1 cellular context compared by ENCODE assay signal in genomic region chr2:32805104-32806095, GRCh38.
TF ChIP-seq lines count a peak whose summit lies in the region.

No MANE protein-coding gene starts in this region.

TF ChIP-seq in HepG2, 621 proteins besides CTCF, POLR2A, EP300 and RAD21 (continued from another document and continues in another):
- TF ChIP-seq YEATS2 (CRISPR knock-in tag; IDR thresholded peaks at IDR 0.05; ENCODE audit: borderline replicate concordance), result no peak
- no peak for TF ChIP-seq THAP7 (CRISPR knock-in tag; IDR thresholded peaks at IDR 0.05)
- no peak for TF ChIP-seq ZNF83 (CRISPR knock-in tag; IDR thresholded peaks at IDR 0.05; ENCODE audit: borderline replicate concordance)
- no peak for TF ChIP-seq CERS6 (CRISPR knock-in tag; IDR thresholded peaks at IDR 0.05)
- TF ChIP-seq PLSCR1 (CRISPR knock-in tag; IDR thresholded peaks at IDR 0.05; ENCODE audit: borderline replicate concordance), result no peak
- no peak for TF ChIP-seq ZNF724P (CRISPR knock-in tag; IDR thresholded peaks at IDR 0.05; ENCODE audit: borderline replicate concordance)
- TF ChIP-seq ZNF670 (CRISPR knock-in tag; IDR thresholded peaks at IDR 0.05; ENCODE audit: borderline replicate concordance), result no peak
- TF ChIP-seq SMAD1 (CRISPR knock-in tag; IDR thresholded peaks at IDR 0.05; ENCODE audit: borderline replicate concordance, low read depth), result no peak
- TF ChIP-seq BRD4 (CRISPR knock-in tag; IDR thresholded peaks at IDR 0.05), result no peak
- TF ChIP-seq TBP (CRISPR knock-in tag; IDR thresholded peaks at IDR 0.05), result no peak
- TF ChIP-seq ZNF570 (CRISPR knock-in tag; IDR thresholded peaks at IDR 0.05; ENCODE audit: borderline replicate concordance), result no peak
- TF ChIP-seq ZNF513 (CRISPR knock-in tag; conservative IDR thresholded peaks at IDR 0.05), result no peak
- TF ChIP-seq MLLT10 (CRISPR knock-in tag; IDR thresholded peaks at IDR 0.05), result no peak
- TF ChIP-seq TGIF2 (CRISPR knock-in tag; IDR thresholded peaks at IDR 0.05), result no peak
- TF ChIP-seq TEF (CRISPR knock-in tag; IDR thresholded peaks at IDR 0.05), result no peak
- no peak for TF ChIP-seq ZNF747 (CRISPR knock-in tag; IDR thresholded peaks at IDR 0.05; ENCODE audit: borderline replicate concordance)
- no peak for TF ChIP-seq XBP1 (CRISPR knock-in tag; IDR thresholded peaks at IDR 0.05)
- no peak for TF ChIP-seq HCFC1 (IDR thresholded peaks at IDR 0.05; ENCODE audit: low read depth, low read length)
- TF ChIP-seq CHCHD3 (CRISPR knock-in tag; IDR thresholded peaks at IDR 0.05), result no peak
- TF ChIP-seq ZNF20 (CRISPR knock-in tag; IDR thresholded peaks at IDR 0.05), result no peak
- TF ChIP-seq LCORL (IDR thresholded peaks at IDR 0.05), result no peak
- 0 out of 2 replicates have a peak, but pooled peaks have one; percentile 47 for TF ChIP-seq LCORL (CRISPR knock-in tag; IDR thresholded peaks at IDR 0.05)
- TF ChIP-seq ZNF577 (CRISPR knock-in tag; IDR thresholded peaks at IDR 0.05; ENCODE audit: borderline replicate concordance, low read depth), result no peak
- TF ChIP-seq KMT2A (CRISPR knock-in tag; IDR thresholded peaks at IDR 0.05), result no peak
- TF ChIP-seq ATF1 (CRISPR knock-in tag; IDR thresholded peaks at IDR 0.05), result no peak; the same call in 1 of the 2 replicates
- TF ChIP-seq SIX4 (CRISPR knock-in tag; IDR thresholded peaks at IDR 0.05), result no peak
- no peak for TF ChIP-seq ZNF879 (CRISPR knock-in tag; IDR thresholded peaks at IDR 0.05)
- no peak; the same call in 1 of the 2 replicates for TF ChIP-seq ZNF816 (CRISPR knock-in tag; IDR thresholded peaks at IDR 0.05; ENCODE audit: borderline replicate concordance)
- 0 out of 2 replicates have a peak, but pooled peaks have one; percentile 30 for TF ChIP-seq MED1 (CRISPR knock-in tag; IDR thresholded peaks at IDR 0.05)
- TF ChIP-seq ZNF597 (CRISPR knock-in tag; IDR thresholded peaks at IDR 0.05), result no peak
- TF ChIP-seq MXD4 (CRISPR knock-in tag; IDR thresholded peaks at IDR 0.05), result no peak
- 0 out of 2 replicates have a peak, but pooled peaks have one; percentile 9 for TF ChIP-seq KDM2A (CRISPR knock-in tag; IDR thresholded peaks at IDR 0.05; ENCODE audit: borderline replicate concordance, low read depth)
- TF ChIP-seq SP140L (CRISPR knock-in tag; IDR thresholded peaks at IDR 0.05; ENCODE audit: borderline replicate concordance), result no peak
- TF ChIP-seq ZNF616 (CRISPR knock-in tag; IDR thresholded peaks at IDR 0.05; ENCODE audit: low read depth), result no peak
- TF ChIP-seq MTA1 (CRISPR knock-in tag; IDR thresholded peaks at IDR 0.05; ENCODE audit: borderline replicate concordance), result no peak
- no peak for TF ChIP-seq TFAP4 (IDR thresholded peaks at IDR 0.05; ENCODE audit: borderline replicate concordance, low read depth)
- TF ChIP-seq ZNF260 (CRISPR knock-in tag; IDR thresholded peaks at IDR 0.05; ENCODE audit: borderline replicate concordance, low read depth), result no peak
- TF ChIP-seq FOXK1 (CRISPR knock-in tag; IDR thresholded peaks at IDR 0.05; ENCODE audit: borderline replicate concordance, low read depth), result no peak
- TF ChIP-seq MED8 (CRISPR knock-in tag; IDR thresholded peaks at IDR 0.05; ENCODE audit: insufficient replicate concordance), result no peak
- no peak for TF ChIP-seq PHB2 (IDR thresholded peaks at IDR 0.05; ENCODE audit: partially characterized antibody)
- 0 out of 2 replicates have a peak, but pooled peaks have one; percentile 21 for TF ChIP-seq ZNF605 (CRISPR knock-in tag; IDR thresholded peaks at IDR 0.05)
- no peak for TF ChIP-seq ZNF773 (CRISPR knock-in tag; IDR thresholded peaks at IDR 0.05; ENCODE audit: borderline replicate concordance)
- no peak for TF ChIP-seq ZNF414 (CRISPR knock-in tag; IDR thresholded peaks at IDR 0.05)
- TF ChIP-seq ZNF296 (CRISPR knock-in tag; conservative IDR thresholded peaks at IDR 0.05), result no peak
- TF ChIP-seq HHEX (CRISPR knock-in tag; IDR thresholded peaks at IDR 0.05), result peak; percentile 80
- TF ChIP-seq TFDP1 (CRISPR knock-in tag; IDR thresholded peaks at IDR 0.05; ENCODE audit: borderline replicate concordance), result no peak
- TF ChIP-seq E2F5 (CRISPR knock-in tag; conservative IDR thresholded peaks at IDR 0.05), result no peak
- TF ChIP-seq ZNF274 (CRISPR knock-in tag; IDR thresholded peaks at IDR 0.05), result no peak
- TF ChIP-seq THYN1 (CRISPR knock-in tag; IDR thresholded peaks at IDR 0.05; ENCODE audit: borderline replicate concordance, low read depth), result no peak
- TF ChIP-seq PAF1 (CRISPR knock-in tag; IDR thresholded peaks at IDR 0.05), result no peak
- no peak for TF ChIP-seq ZNF7 (CRISPR knock-in tag; IDR thresholded peaks at IDR 0.05)
- TF ChIP-seq ZNF101 (CRISPR knock-in tag; IDR thresholded peaks at IDR 0.05; ENCODE audit: borderline replicate concordance, low read depth), result no peak
- no peak for TF ChIP-seq IKZF1 (IDR thresholded peaks at IDR 0.05)
- peak; percentile 37; the same call in 1 of the 2 replicates for TF ChIP-seq ARNTL (CRISPR knock-in tag; IDR thresholded peaks at IDR 0.05)
- TF ChIP-seq JUND (CRISPR knock-in tag; IDR thresholded peaks at IDR 0.05), result peak; percentile 93
- TF ChIP-seq SPEN (CRISPR knock-in tag; IDR thresholded peaks at IDR 0.05; ENCODE audit: low read depth), result no peak; the same call in 1 of the 2 replicates
- TF ChIP-seq ZNF749 (CRISPR knock-in tag; IDR thresholded peaks at IDR 0.05; ENCODE audit: borderline replicate concordance), result no peak
- no peak for TF ChIP-seq CEBPZ (IDR thresholded peaks at IDR 0.05; ENCODE audit: low read length)
